13 cellular contexts compared by ENCODE assay signal in the genomic region with DNA sequence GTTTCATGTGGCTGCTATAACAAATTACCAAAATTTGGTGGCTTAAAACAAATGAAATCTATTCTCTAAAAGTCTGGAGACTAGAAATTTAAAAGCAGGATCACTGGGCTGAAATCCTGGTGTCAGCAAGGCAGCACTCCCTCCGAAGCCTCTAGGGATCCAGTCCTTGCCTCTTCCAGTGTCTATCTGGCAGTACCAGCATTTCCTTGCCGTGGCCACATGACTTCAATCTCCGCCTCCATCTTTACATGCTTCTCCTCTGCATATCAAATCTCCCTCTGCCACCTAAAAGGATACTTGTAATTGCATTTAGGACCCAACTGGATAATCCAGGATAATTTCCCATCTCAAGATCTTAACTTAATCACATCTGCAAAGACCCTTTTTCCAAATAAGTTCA. TPM values are rescaled to one million over a fixed set of nuclear protein-coding genes. Genes with fewer than 3 reads are reported as not detected.
DNase-seq lines count a peak whose midpoint lies in the region; ATAC-seq, FAIRE-seq and TF ChIP-seq lines count a peak whose summit lies in the region.
"Had no signal": no experiment of that assay in that cellular context is flagged by ENCODE, and none has a peak within 500 bp of the region (broad histone marks: within the 10 kb centered on the region; RNA-seq: fewer than 3 reads in every experiment).

No MANE protein-coding gene starts in this region.

- H3K9me3 ChIP-seq in OCI-LY3 (ENCODE audit: insufficient read depth, low read length), result no peaks in the 10 kb centered on the region
- no peaks in the 10 kb centered on the region for H3K9me3 ChIP-seq in H1 (ENCODE audit: insufficient read depth in 2 of 2, low read depth in 1 of 2, low read length in 1 of 2)
- H3K9me3 ChIP-seq in gastrocnemius medialis, result no peaks in the 10 kb centered on the region
- H3K9me3 ChIP-seq: gastroesophageal sphincter had no signal

- DNase-seq in Daoy (ENCODE audit: low read depth) (peak; percentile 68), H1 (ENCODE audit: low read depth in 1 of 2, low spot score in 2 of 2) (no peak), gastrocnemius medialis (peak; percentile 31 to 45), NCI-H526 treated with DMSO at 0.1 percent for 48 hours (lab: John Stamatoyannopoulos, UW) (no peak), HK-2 (ENCODE audit: unreplicated experiment) (no peak)
- DNase-seq in stimulated activated CD4-positive, alpha-beta T cell treated with anti-CD3 and anti-CD28 coated beads, Interleukin-4, amount 100 ng/mL, for 1 hour, result no peak
- DNase-seq: caudate nucleus; CD4-positive, alpha-beta T cell; NCI-H1092; retina had no signal

- in situ Hi-C loops in gastrocnemius medialis (cut with MboI; ENCODE audit: low sequenced_read_pairs in 4 of 4), result no loop called here

- H2BK5ac ChIP-seq in H1 (ENCODE audit: low read depth, low read length), result no peak overlapping the region

- H3K79me2 ChIP-seq in OCI-LY3 (ENCODE audit: low read length) (peaks cover 12% of the 10 kb centered on the region), H1 (ENCODE audit: control insufficient read depth in 1 of 2, insufficient read depth in 2 of 2, low read length in 2 of 2) (no peaks in the 10 kb centered on the region)

- H3K79me1 ChIP-seq in H1 (ENCODE audit: low read depth, low read length), result no peaks in the 10 kb centered on the region

- H2BK20ac ChIP-seq in H1 (ENCODE audit: low read length), result no peak overlapping the region

- H3K4me1 ChIP-seq in OCI-LY3 (ENCODE audit: low read length) (peaks cover 55% of the 10 kb centered on the region), H1 (replicated peaks in 1 of 4; ENCODE audit: control insufficient read depth in 3 of 4, insufficient read depth in 4 of 4, low read length in 3 of 4) (no peaks in the 10 kb centered on the region), gastrocnemius medialis (peaks cover 70 to 71% of the 10 kb centered on the region in 2 donors)

- no peak overlapping the region for H4K91ac ChIP-seq in H1 (replicated peaks; ENCODE audit: insufficient read length, low read length)

- no peak overlapping the region for H3K14ac ChIP-seq in H1 (ENCODE audit: insufficient read length)

- H3K4me2 ChIP-seq in OCI-LY3 (ENCODE audit: low read length), result peak overlapping the region; percentile 14
- H3K4me2 ChIP-seq in H1 (ENCODE audit: insufficient read depth in 1 of 2, low read depth in 2 of 2, low read length in 2 of 2), result no peak overlapping the region

- H3K36me3 ChIP-seq in OCI-LY3 (replicated peaks; ENCODE audit: low read depth, low read length) (peaks cover under 1% of the 10 kb centered on the region), H1 (ENCODE audit: control insufficient read depth in 2 of 4, insufficient read depth in 4 of 4, low read length in 3 of 4) (no peaks in the 10 kb centered on the region), gastrocnemius medialis (no peaks in the 10 kb centered on the region)
- H3K36me3 ChIP-seq: gastroesophageal sphincter had no signal

- peak; percentile 48 to 71 for ATAC-seq in gastrocnemius medialis
- no peak for ATAC-seq in HG03196 (IDR thresholded peaks at IDR 0.05; ENCODE audit: unreplicated experiment)
- ATAC-seq: gastroesophageal sphincter had no signal

- no peaks in the 10 kb centered on the region for H3K23me2 ChIP-seq in H1 (ENCODE audit: low read depth, low read length)

- no peak overlapping the region for H4K8ac ChIP-seq in H1 (ENCODE audit: extremely low read depth, insufficient read depth, low read length)

- no peak for FAIRE-seq in H1 (lab: Jason Lieb, UNC)

- no peak overlapping the region for H4K5ac ChIP-seq in H1 (ENCODE audit: insufficient read length, low read depth, low read length)

- H3K27ac ChIP-seq in OCI-LY3 (ENCODE audit: low read length) (no peak overlapping the region), H1 (ENCODE audit: low read depth, low read length) (no peak overlapping the region), gastrocnemius medialis (peak overlapping the region; percentile 70 to 93 (median 86))

- no peak overlapping the region for H3K56ac ChIP-seq in H1 (replicated peaks; ENCODE audit: insufficient read length, low read depth, low read length)

- H2BK120ac ChIP-seq in H1 (replicated peaks; ENCODE audit: low read depth, low read length), result no peak overlapping the region

- no peak overlapping the region for H3K18ac ChIP-seq in H1 (ENCODE audit: extremely low read depth, low read length)

- no peak for TF ChIP-seq CTCF in OCI-LY3 (IDR thresholded peaks at IDR 0.05; ENCODE audit: low read depth, low read length)
- TF ChIP-seq CTCF in H1 (IDR thresholded peaks at IDR 0.05; ENCODE audit: control extremely low read depth in 1 of 3, insufficient read depth in 1 of 3, low read depth in 1 of 3, low read length in 3 of 3), result no peak
- TF ChIP-seq CTCF in gastrocnemius medialis (IDR thresholded peaks at IDR 0.05 in 4 of 5, conservative IDR thresholded peaks at IDR 0.05 in 1 of 5), result no peak

- TF ChIP-seq EP300 in H1 (IDR thresholded peaks at IDR 0.05; ENCODE audit: borderline replicate concordance in 1 of 2, low read depth in 2 of 2, low read length in 2 of 2), result no peak

- no peak overlapping the region for H2AK5ac ChIP-seq in H1 (ENCODE audit: low read depth, low read length)

- TF ChIP-seq POLR2A in H1 (IDR thresholded peaks at IDR 0.05; ENCODE audit: control extremely low read depth in 1 of 2, low read depth in 2 of 2, low read length in 2 of 2), result no peak
- no peak for TF ChIP-seq POLR2A in gastrocnemius medialis (IDR thresholded peaks at IDR 0.05)

- intact Hi-C loops in gastrocnemius medialis (cut with DNase I; ENCODE audit: low total_unique reads), result no loop called here

- no peak overlapping the region for H3K23ac ChIP-seq in H1 (ENCODE audit: insufficient read length)

- WGBS in H1 (ENCODE audit: extremely low coverage in 1 of 2, insufficient coverage in 1 of 2, insufficient read length in 1 of 2, insufficient replicate concordance in 2 of 2, low coverage in 1 of 2, low lambda C conversion rate in 2 of 2, missing lambda C conversion rate in 1 of 2), 2 experiments, result 78% methylated on average over 3 of the region's 3 CpGs; no CpG with 5 or more reads in 1 of the 2 experiments

- CTCF ChIA-PET in H1 (lab: Charles Lee; ENCODE audit: partially characterized antibody), result interaction anchor here (1.0 to 1.3 kb wide), 2 partner anchors 9 to 82 kb away, joined by 3 read pairs; no protein-coding TSS in a partner anchor

- H3K27me3 ChIP-seq in OCI-LY3 (ENCODE audit: low read depth, low read length), result no peaks in the 10 kb centered on the region
- no peaks in the 10 kb centered on the region for H3K27me3 ChIP-seq in H1 (replicated peaks in 1 of 4; ENCODE audit: control insufficient read depth in 3 of 4, extremely low read depth in 1 of 4, insufficient read depth in 3 of 4, low read length in 3 of 4)
- no peaks in the 10 kb centered on the region for H3K27me3 ChIP-seq in gastrocnemius medialis

- no peak overlapping the region for H2BK12ac ChIP-seq in H1 (ENCODE audit: low read depth, low read length)

- POLR2A ChIA-PET in H1 (lab: Charles Lee; ENCODE audit: partially characterized antibody), result no interaction called here

- H3K4me3 ChIP-seq in OCI-LY3 (ENCODE audit: low read length) (no peak overlapping the region), H1 (ENCODE audit: extremely low read depth in 1 of 4, insufficient read depth in 2 of 4, low read depth in 3 of 4, low read length in 4 of 4) (no peak overlapping the region), gastrocnemius medialis (peak overlapping the region; percentile 22 to 51 (median 34))
- H3K4me3 ChIP-seq: gastroesophageal sphincter had no signal

- no peak overlapping the region for H2BK15ac ChIP-seq in H1 (ENCODE audit: low read length)

- H2AFZ ChIP-seq in OCI-LY3 (ENCODE audit: low read depth, low read length), result no peak overlapping the region
- 0 out of 2 replicates have a peak overlapping the region, but pooled peaks have one; percentile 71 for H2AFZ ChIP-seq in H1 (ENCODE audit: low read length)

- TF ChIP-seq RAD21 in H1 (IDR thresholded peaks at IDR 0.05 in 1 of 2, conservative IDR thresholded peaks at IDR 0.05 in 1 of 2; ENCODE audit: low read depth in 2 of 2, low read length in 2 of 2), result no peak

- H4K20me1 ChIP-seq in OCI-LY3 (ENCODE audit: insufficient read depth, low read length) (no peaks in the 10 kb centered on the region), H1 (replicated peaks in 1 of 2; ENCODE audit: control insufficient read depth in 1 of 2, insufficient read depth in 2 of 2, low read length in 2 of 2) (no peaks in the 10 kb centered on the region)

- H3K9ac ChIP-seq in OCI-LY3 (ENCODE audit: low read length), result no peak overlapping the region
- H3K9ac ChIP-seq in H1 (replicated peaks in 1 of 4; ENCODE audit: extremely low read depth in 1 of 4, low read depth in 3 of 4, low read length in 3 of 4), result no peak overlapping the region

- H3K4ac ChIP-seq in H1 (replicated peaks; ENCODE audit: insufficient read length, low read depth, low read length), result no peak overlapping the region

TF ChIP-seq in H1, 55 proteins besides CTCF, POLR2A, EP300 and RAD21:
- no peak for TF ChIP-seq SRF (IDR thresholded peaks at IDR 0.05; ENCODE audit: low read depth, low read length)
- TF ChIP-seq TEAD4 (IDR thresholded peaks at IDR 0.05; ENCODE audit: low read depth, low read length), result no peak
- no peak for TF ChIP-seq CEBPB (IDR thresholded peaks at IDR 0.05; ENCODE audit: low read depth, low read length)
- no peak for TF ChIP-seq KDM5A (IDR thresholded peaks at IDR 0.05; ENCODE audit: low read length)
- TF ChIP-seq HDAC6 (IDR thresholded peaks at IDR 0.05; ENCODE audit: low read depth, low read length), result no peak
- no peak for TF ChIP-seq JUND (IDR thresholded peaks at IDR 0.05; ENCODE audit: low read length)
- TF ChIP-seq NANOG (IDR thresholded peaks at IDR 0.05; ENCODE audit: insufficient read depth, low read depth, low read length, poor library complexity, severe bottlenecking), result no peak

RNA-seq across cellular contexts. Expression of a gene that starts 30.2 kb away (rescaled TPM):
- 28.7 and 38.9 TPM in 2 replicates for total RNA-seq in Daoy (2014; rRNA removed; shearing (Covaris generic))
- total RNA-seq in H1 (2021; fragmentation: NEBNext Ultra II Directional; extraction: Animal tissue kit (Norgen Biotek cat#: 25700)), result 4.2 and 4.5 TPM in 2 replicates
- polyA plus RNA-seq in H1 (2011; rRNA removed), result 0.42 and 0.83 TPM in 2 replicates
- polyA plus RNA-seq in H1 (2011; cell fraction: cytosol; rRNA removed), result 1.2 TPM
- polyA plus RNA-seq in H1 (2011; cell fraction: nucleus; rRNA removed), result 0.48 TPM
- 1.7 to 2.2 TPM (median 1.8 TPM) in 4 replicates for polyA plus RNA-seq in H1 (2012, experiment 1 of 2)
- 0.22 TPM for polyA plus RNA-seq in H1 (2012, experiment 2 of 2)
- polyA plus RNA-seq in H1 (2013, experiment 1 of 2), result 4.9 TPM
- 5.0 TPM for polyA plus RNA-seq in H1 (2013, experiment 2 of 2)
- 2.1 and 2.2 TPM in 2 replicates for polyA minus RNA-seq in H1 (2011; rRNA and poly(A)+ RNA removed)
- polyA minus RNA-seq in H1 (2011; cell fraction: cytosol; rRNA and poly(A)+ RNA removed), result 1.7 TPM
- 3.5 TPM for polyA minus RNA-seq in H1 (2011; cell fraction: nucleus; rRNA and poly(A)+ RNA removed)
- total RNA-seq in gastrocnemius medialis, result 1 to 10 TPM; 5.2 to 9.2 (median 6.5) TPM

Comparison
In these comparisons a context has a peak if more than half of its experiments do, and no peak if none do; other contexts are left out.
1. DNase-seq: peak in Daoy (single experiment) and gastrocnemius medialis (2 of 2); none in H1 (0 of 2), NCI-H526 treated with DMSO at 0.1 percent for 48 hours (single experiment), stimulated activated CD4-positive, alpha-beta T cell treated with anti-CD3 and anti-CD28 coated beads, Interleukin-4, amount 100 ng/mL, for 1 hour (single experiment) and HK-2 (single experiment).
2. H3K27ac ChIP-seq: peak in gastrocnemius medialis (4 of 4); none in OCI-LY3 (single experiment) and H1 (single experiment).
3. H3K4me3 ChIP-seq: peak in gastrocnemius medialis (4 of 4); none in OCI-LY3 (single experiment) and H1 (0 of 4).